ENCODE assay signal across 1 cellular context in genomic region chr2:164821338-164821737, GRCh38.
TF ChIP-seq lines count a peak whose summit lies in the region.

No MANE protein-coding gene starts in this region.

TF ChIP-seq in HepG2, 621 proteins besides CTCF, POLR2A, EP300 and RAD21 (continued from another document):
- TF ChIP-seq ZBTB40 (IDR thresholded peaks at IDR 0.05) (no peak), ZBTB40 (CRISPR knock-in tag; IDR thresholded peaks at IDR 0.05) (no peak), ZNF17 (CRISPR knock-in tag; IDR thresholded peaks at IDR 0.05) (no peak), REL (CRISPR knock-in tag; conservative IDR thresholded peaks at IDR 0.05) (no peak), GLMP (CRISPR knock-in tag; IDR thresholded peaks at IDR 0.05; ENCODE audit: borderline replicate concordance) (no peak), SETDB1 (CRISPR knock-in tag; IDR thresholded peaks at IDR 0.05; ENCODE audit: borderline replicate concordance) (no peak), DDIT3 (CRISPR knock-in tag; IDR thresholded peaks at IDR 0.05) (no peak), GABPB1 (CRISPR knock-in tag; IDR thresholded peaks at IDR 0.05) (no peak)
